Comparison of ENCODE assay signal across 15 cellular contexts in the genomic region with DNA sequence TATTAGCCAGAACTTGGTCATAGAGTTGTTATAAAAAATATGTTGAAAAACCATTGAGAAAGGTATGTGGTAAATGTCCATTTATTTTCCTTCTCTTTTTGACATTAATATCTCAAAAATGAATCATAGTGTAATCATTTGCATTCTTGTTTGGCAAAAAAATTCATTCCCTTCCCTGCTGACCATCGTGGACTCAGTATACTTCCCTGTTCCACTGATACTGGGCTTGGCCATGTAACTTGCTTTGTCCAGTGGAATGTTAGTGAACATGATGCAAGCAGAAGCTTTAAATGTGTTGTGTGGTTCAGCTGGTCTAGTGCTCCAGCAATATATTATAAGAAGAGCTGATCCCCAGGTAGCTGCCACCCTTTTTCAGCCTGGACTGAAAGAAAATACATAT.
"Had no signal": no experiment of that assay in that cellular context is flagged by ENCODE, and none has a peak within 500 bp of the region (broad histone marks: within the 10 kb centered on the region; RNA-seq: fewer than 3 reads in every experiment).

No MANE protein-coding gene starts in this region.

- DNase-seq: cortex of kidney; effector memory CD4-positive, alpha-beta T cell; foreskin melanocyte; heart left ventricle; hippocampal formation; kidney glomerular epithelial cell; mesendoderm; naive B cell; occipital lobe; pancreas; right cardiac atrium; stimulated activated CD4-positive, alpha-beta T cell treated with anti-CD3 and anti-CD28 coated beads, Interleukin-2, amount 100 ng/mL, for 48 hours; stimulated activated naive CD4-positive, alpha-beta T cell treated with Interleukin-2 at 50 U/mL for 16 hours had no signal

- H3K4me3 ChIP-seq: esophagus muscularis mucosa, heart left ventricle, pancreas, smooth muscle cell had no signal
